Comparison of ENCODE assay signal across 7 cellular contexts in genomic region chr1:228082260-228082974, GRCh38. TPM values are rescaled to one million over a fixed set of nuclear protein-coding genes. Genes with fewer than 3 reads are reported as not detected.
DNase-seq lines count a peak whose midpoint lies in the region; ATAC-seq, FAIRE-seq and TF ChIP-seq lines count a peak whose summit lies in the region.

TSS of gene ARF1 (plus strand) at chr1:228082708. CDS start at chr1:228097115, 14,407 bp downstream.

- H3K36me3 Mint-ChIP-seq in astrocyte (ENCODE audit: low read depth, unreplicated experiment) = peaks cover 3% of the 10 kb centered on the region

- ATAC-seq in GM18508 (IDR thresholded peaks at IDR 0.05; ENCODE audit: insufficient read depth, unreplicated experiment) = peak; percentile 44
- peak; percentile 74 for ATAC-seq in HG02981 (IDR thresholded peaks at IDR 0.05; ENCODE audit: unreplicated experiment)

- H3K36me3 ChIP-seq in astrocyte (ENCODE audit: insufficient read depth, low read length) = peaks cover 4% of the 10 kb centered on the region

- no peak for TF ChIP-seq CTCF in astrocyte (IDR thresholded peaks at IDR 0.05; ENCODE audit: insufficient read depth, low read depth, low read length)

- peaks cover 41% of the 10 kb centered on the region for H3K4me1 ChIP-seq in astrocyte (ENCODE audit: insufficient read depth, low read length)

- H3K4me3 Mint-ChIP-seq in astrocyte (ENCODE audit: unreplicated experiment) = peak within 1 kb of the TSS; percentile 98

- peaks cover 29% of the 10 kb centered on the region for H3K4me1 Mint-ChIP-seq in astrocyte (ENCODE audit: low read depth, unreplicated experiment)

- peak within 1 kb of the TSS; percentile 99 for H3K27ac Mint-ChIP-seq in astrocyte (ENCODE audit: unreplicated experiment)

- peak within 1 kb of the TSS; percentile 97 for H3K4me3 ChIP-seq in astrocyte (ENCODE audit: insufficient read depth, low read depth, low read length)

- H4K20me1 ChIP-seq in astrocyte (ENCODE audit: insufficient read depth, low read length) = peaks cover 68% of the 10 kb centered on the region

- H3K9ac ChIP-seq in astrocyte (ENCODE audit: low read length) = peak within 1 kb of the TSS; percentile 100

- DNase-seq in NCI-H2029 treated with DMSO at 0.1 percent for 48 hours (lab: John Stamatoyannopoulos, UW) = peak; percentile 30
- DNase-seq in T-helper 22 cell (ENCODE audit: low read depth) = peak; percentile 87
- DNase-seq in astrocyte (ENCODE audit: low read depth) = peak; percentile 65
- DNase-seq in hepatic stellate cell (ENCODE audit: low spot score) = peak; percentile 99
- peak; percentile 96 for DNase-seq in retina

- H3K9me3 Mint-ChIP-seq in astrocyte (ENCODE audit: unreplicated experiment) = no peaks in the 10 kb centered on the region

- peak within 1 kb of the TSS; percentile 69 for H2AFZ ChIP-seq in astrocyte (ENCODE audit: low read depth, low read length)

- H3K4me2 ChIP-seq in astrocyte (ENCODE audit: low read length) = peak within 1 kb of the TSS; percentile 98

- no peak for FAIRE-seq in astrocyte (lab: Jason Lieb, UNC)

- H3K79me2 ChIP-seq in astrocyte (ENCODE audit: insufficient read depth, low read length) = peaks cover 71% of the 10 kb centered on the region

- peaks cover 3% of the 10 kb centered on the region for H3K27me3 Mint-ChIP-seq in astrocyte (ENCODE audit: low read depth, unreplicated experiment)

- H3K27ac ChIP-seq in astrocyte (ENCODE audit: low read depth, low read length) = peak within 1 kb of the TSS; percentile 97

- no peaks in the 10 kb centered on the region for H3K9me3 ChIP-seq in astrocyte (ENCODE audit: insufficient read depth, low read depth, low read length)

- H3K27me3 ChIP-seq in astrocyte (ENCODE audit: insufficient read depth, low read length) = no peaks in the 10 kb centered on the region

RNA-seq across cellular contexts. Expression of gene ARF1, which starts in this region (rescaled TPM):
- 431 and 435 TPM in 2 replicates for total RNA-seq in astrocyte

Comparison
In these comparisons a context has a peak if more than half of its experiments do, and no peak if none do; other contexts are left out.
1. Peak in every context shown above with its lines: DNase-seq, ATAC-seq, H3K4me3 ChIP-seq and H3K27ac ChIP-seq.
2. DNase-seq: peak in every context shown above with its lines; median percentile 99 in hepatic stellate cell; 96 in retina; 87 in T-helper 22 cell; 65 in astrocyte; 30 in NCI-H2029 treated with DMSO at 0.1 percent for 48 hours.